ENCODE assay signal across 1 cellular context in genomic region chr4:88018471-88018870, GRCh38.
TF ChIP-seq lines count a peak whose summit lies in the region.

No MANE protein-coding gene starts in this region.

TF ChIP-seq in GM23338, 12 proteins besides CTCF, POLR2A, EP300 and RAD21 (continued from another document):
- TF ChIP-seq, protein P1, sequence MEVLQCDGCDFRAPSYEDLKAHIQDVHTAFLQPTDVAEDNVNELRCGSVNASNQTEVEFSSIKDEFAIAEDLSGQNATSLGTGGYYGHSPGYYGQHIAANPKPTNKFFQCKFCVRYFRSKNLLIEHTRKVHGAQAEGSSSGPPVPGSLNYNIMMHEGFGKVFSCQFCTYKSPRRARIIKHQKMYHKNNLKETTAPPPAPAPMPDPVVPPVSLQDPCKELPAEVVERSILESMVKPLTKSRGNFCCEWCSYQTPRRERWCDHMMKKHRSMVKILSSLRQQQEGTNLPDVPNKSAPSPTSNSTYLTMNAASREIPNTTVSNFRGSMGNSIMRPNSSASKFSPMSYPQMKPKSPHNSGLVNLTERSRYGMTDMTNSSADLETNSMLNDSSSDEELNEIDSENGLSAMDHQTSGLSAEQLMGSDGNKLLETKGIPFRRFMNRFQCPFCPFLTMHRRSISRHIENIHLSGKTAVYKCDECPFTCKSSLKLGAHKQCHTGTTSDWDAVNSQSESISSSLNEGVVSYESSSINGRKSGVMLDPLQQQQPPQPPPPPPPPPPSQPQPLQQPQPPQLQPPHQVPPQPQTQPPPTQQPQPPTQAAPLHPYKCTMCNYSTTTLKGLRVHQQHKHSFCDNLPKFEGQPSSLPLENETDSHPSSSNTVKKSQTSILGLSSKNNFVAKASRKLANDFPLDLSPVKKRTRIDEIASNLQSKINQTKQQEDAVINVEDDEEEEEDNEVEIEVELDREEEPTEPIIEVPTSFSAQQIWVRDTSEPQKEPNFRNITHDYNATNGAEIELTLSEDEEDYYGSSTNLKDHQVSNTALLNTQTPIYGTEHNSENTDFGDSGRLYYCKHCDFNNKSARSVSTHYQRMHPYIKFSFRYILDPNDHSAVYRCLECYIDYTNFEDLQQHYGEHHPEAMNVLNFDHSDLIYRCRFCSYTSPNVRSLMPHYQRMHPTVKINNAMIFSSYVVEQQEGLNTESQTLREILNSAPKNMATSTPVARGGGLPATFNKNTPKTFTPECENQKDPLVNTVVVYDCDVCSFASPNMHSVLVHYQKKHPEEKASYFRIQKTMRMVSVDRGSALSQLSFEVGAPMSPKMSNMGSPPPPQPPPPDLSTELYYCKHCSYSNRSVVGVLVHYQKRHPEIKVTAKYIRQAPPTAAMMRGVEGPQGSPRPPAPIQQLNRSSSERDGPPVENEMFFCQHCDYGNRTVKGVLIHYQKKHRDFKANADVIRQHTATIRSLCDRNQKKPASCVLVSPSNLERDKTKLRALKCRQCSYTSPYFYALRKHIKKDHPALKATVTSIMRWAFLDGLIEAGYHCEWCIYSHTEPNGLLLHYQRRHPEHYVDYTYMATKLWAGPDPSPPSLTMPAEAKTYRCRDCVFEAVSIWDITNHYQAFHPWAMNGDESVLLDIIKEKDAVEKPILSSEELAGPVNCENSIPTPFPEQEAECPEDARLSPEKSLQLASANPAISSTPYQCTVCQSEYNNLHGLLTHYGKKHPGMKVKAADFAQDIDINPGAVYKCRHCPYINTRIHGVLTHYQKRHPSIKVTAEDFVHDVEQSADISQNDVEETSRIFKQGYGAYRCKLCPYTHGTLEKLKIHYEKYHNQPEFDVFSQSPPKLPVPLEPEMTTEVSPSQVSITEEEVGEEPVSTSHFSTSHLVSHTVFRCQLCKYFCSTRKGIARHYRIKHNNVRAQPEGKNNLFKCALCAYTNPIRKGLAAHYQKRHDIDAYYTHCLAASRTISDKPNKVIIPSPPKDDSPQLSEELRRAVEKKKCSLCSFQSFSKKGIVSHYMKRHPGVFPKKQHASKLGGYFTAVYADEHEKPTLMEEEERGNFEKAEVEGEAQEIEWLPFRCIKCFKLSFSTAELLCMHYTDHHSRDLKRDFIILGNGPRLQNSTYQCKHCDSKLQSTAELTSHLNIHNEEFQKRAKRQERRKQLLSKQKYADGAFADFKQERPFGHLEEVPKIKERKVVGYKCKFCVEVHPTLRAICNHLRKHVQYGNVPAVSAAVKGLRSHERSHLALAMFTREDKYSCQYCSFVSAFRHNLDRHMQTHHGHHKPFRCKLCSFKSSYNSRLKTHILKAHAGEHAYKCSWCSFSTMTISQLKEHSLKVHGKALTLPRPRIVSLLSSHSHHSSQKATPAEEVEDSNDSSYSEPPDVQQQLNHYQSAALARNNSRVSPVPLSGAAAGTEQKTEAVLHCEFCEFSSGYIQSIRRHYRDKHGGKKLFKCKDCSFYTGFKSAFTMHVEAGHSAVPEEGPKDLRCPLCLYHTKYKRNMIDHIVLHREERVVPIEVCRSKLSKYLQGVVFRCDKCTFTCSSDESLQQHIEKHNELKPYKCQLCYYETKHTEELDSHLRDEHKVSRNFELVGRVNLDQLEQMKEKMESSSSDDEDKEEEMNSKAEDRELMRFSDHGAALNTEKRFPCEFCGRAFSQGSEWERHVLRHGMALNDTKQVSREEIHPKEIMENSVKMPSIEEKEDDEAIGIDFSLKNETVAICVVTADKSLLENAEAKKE (CRISPR knock-in tag; IDR thresholded peaks at IDR 0.05) = no peak
- TF ChIP-seq NANOG (IDR thresholded peaks at IDR 0.05; ENCODE audit: borderline replicate concordance) = no peak
- no peak for TF ChIP-seq EZH2phosphoT487 (IDR thresholded peaks at IDR 0.05; ENCODE audit: unreplicated experiment)
